ENCODE assay signal across 1 cellular context in genomic region chr5:108687599-108688220, GRCh38.
TF ChIP-seq lines count a peak whose summit lies in the region.

No MANE protein-coding gene starts in this region.

TF ChIP-seq in K562, 482 proteins besides CTCF, POLR2A, EP300 and RAD21:
- TF ChIP-seq SRSF9 (IDR thresholded peaks at IDR 0.05; ENCODE audit: borderline replicate concordance, low read depth, low read length), result no peak
- peak; percentile 84 for TF ChIP-seq RFX1 (IDR thresholded peaks at IDR 0.05)
